10 cellular contexts compared by ENCODE assay signal in the genomic region with DNA sequence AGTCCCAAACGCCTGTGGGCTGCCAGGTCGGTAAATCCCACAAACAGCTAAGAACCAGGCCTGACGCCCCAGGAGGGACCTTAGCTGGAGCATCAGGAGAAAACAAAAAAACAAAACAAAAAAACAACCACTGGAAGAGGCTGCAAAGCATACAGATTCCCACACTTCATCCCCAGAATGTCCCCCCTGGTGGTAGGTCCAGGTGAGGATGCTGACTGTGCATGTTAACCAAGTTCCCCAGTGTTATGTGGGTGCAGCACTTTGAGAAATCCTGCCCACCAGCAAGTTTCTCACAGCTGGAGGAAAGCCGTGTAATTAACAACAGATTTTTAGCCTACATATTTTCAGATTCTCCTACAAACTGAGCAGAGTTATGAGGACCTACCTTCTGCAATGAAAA. TPM values are rescaled to one million over a fixed set of nuclear protein-coding genes. Genes with fewer than 3 reads are reported as not detected.
A peak's percentile ranks its signal among the peaks of the same experiment; 100 is the strongest.
DNase-seq lines count a peak whose midpoint lies in the region; ATAC-seq and TF ChIP-seq lines count a peak whose summit lies in the region.
"Had no signal": no experiment of that assay in that cellular context is flagged by ENCODE, and none has a peak within 500 bp of the region (broad histone marks: within the 10 kb centered on the region; RNA-seq: fewer than 3 reads in every experiment).

No MANE protein-coding gene starts in this region.

- CTCF ChIA-PET in CD4-positive, alpha-beta memory T cell (lab: Charles Lee; ENCODE audit: partially characterized antibody): interaction anchor here (0.9 to 4.6 kb wide), 4 partner anchors 14 to 46 kb away, joined by 4 to 26 read pairs (median 6); partner anchors contain the start of gene ST3GAL5

- peak overlapping the region in 4 of 7 donors; percentile 31 to 78 (median 55) for H3K27ac Mint-ChIP-seq in CD4-positive, alpha-beta memory T cell

- H3K36me3 ChIP-seq in CD4-positive, alpha-beta memory T cell (ENCODE audit: insufficient read depth, low read length): peaks cover 5% of the 10 kb centered on the region
- no peaks in the 10 kb centered on the region for H3K36me3 ChIP-seq in WERI-Rb-1
- no peaks in the 10 kb centered on the region for H3K36me3 ChIP-seq in kidney epithelial cell (ENCODE audit: control insufficient read depth, insufficient read depth, low read length)
- H3K36me3 ChIP-seq: neutrophil had no signal

- no peaks in the 10 kb centered on the region for H3K27me3 Mint-ChIP-seq in CD4-positive, alpha-beta memory T cell

- no peak overlapping the region for H3K27ac ChIP-seq in CD4-positive, alpha-beta memory T cell (ENCODE audit: low read depth, low read length)
- H3K27ac ChIP-seq in WERI-Rb-1 (no peak overlapping the region), dorsolateral prefrontal cortex (peak overlapping the region in 7 of 59 donors; percentile 3 to 53 (median 16))
- H3K27ac ChIP-seq: neutrophil had no signal

- no peaks in the 10 kb centered on the region for H3K9me3 ChIP-seq in CD4-positive, alpha-beta memory T cell (ENCODE audit: control insufficient read depth in 1 of 2, low read length in 2 of 2)
- no peaks in the 10 kb centered on the region for H3K9me3 ChIP-seq in WERI-Rb-1 (ENCODE audit: severe bottlenecking)
- H3K9me3 ChIP-seq: neutrophil had no signal

- H3K27me3 ChIP-seq in CD4-positive, alpha-beta memory T cell (ENCODE audit: insufficient read depth, low read length): no peaks in the 10 kb centered on the region
- H3K27me3 ChIP-seq in WERI-Rb-1 (ENCODE audit: insufficient read depth, low read depth, severe bottlenecking) (no peaks in the 10 kb centered on the region), kidney epithelial cell (ENCODE audit: control insufficient read depth, insufficient read depth, low read length) (peaks cover 3% of the 10 kb centered on the region), dorsolateral prefrontal cortex (no peaks in the 10 kb centered on the region)
- H3K27me3 ChIP-seq: neutrophil had no signal

- H3K9me3 Mint-ChIP-seq in CD4-positive, alpha-beta memory T cell: no peaks in the 10 kb centered on the region

- peaks cover 6% of the 10 kb centered on the region for H3K4me1 ChIP-seq in CD4-positive, alpha-beta memory T cell (ENCODE audit: insufficient read depth, low read length)

- POLR2A ChIA-PET in CD4-positive, alpha-beta memory T cell (lab: Charles Lee; ENCODE audit: partially characterized antibody): interaction anchor here (0.6 to 1.0 kb wide), 2 partner anchors 41 to 68 kb away, joined by 3 read pairs; no protein-coding TSS in a partner anchor

- no peak for ATAC-seq in GM19395 (IDR thresholded peaks at IDR 0.05; ENCODE audit: unreplicated experiment)

- no peak overlapping the region for H3K4me3 Mint-ChIP-seq in CD4-positive, alpha-beta memory T cell

- peaks cover 21 to 29% of the 10 kb centered on the region in 2 donors for H3K36me3 Mint-ChIP-seq in CD4-positive, alpha-beta memory T cell

- DNase-seq in CD4-positive, alpha-beta memory T cell: no peak
- DNase-seq in WERI-Rb-1 (peak; percentile 21), kidney epithelial cell (ENCODE audit: low read depth) (no peak), NCI-H82 treated with DMSO at 0.1 percent for 48 hours (lab: John Stamatoyannopoulos, UW; ENCODE audit: unreplicated experiment) (no peak), dorsolateral prefrontal cortex (no peak)
- no peak for DNase-seq in stimulated activated CD4-positive, alpha-beta T cell treated with anti-CD3 and anti-CD28 coated beads, Interleukin-2, amount 100 ng/mL, for 24 hours
- DNase-seq: NCI-H1694 treated with DMSO at 0.1 percent for 48 hours had no signal

- intact Hi-C loops in CD4-positive, alpha-beta memory T cell (cut with micrococcal nuclease): no loop called here
- intact Hi-C loops in dorsolateral prefrontal cortex (cut with DNase I): no loop called here

- H3K4me1 Mint-ChIP-seq in CD4-positive, alpha-beta memory T cell: peaks cover 35 to 80% (median 61%) of the 10 kb centered on the region in 4 donors

- peak; percentile 59; the same call in 1 of the 2 replicates for TF ChIP-seq CTCF in GM12875 (IDR thresholded peaks at IDR 0.05; ENCODE audit: borderline replicate concordance, insufficient read depth, low read depth, low read length)
- TF ChIP-seq CTCF in WERI-Rb-1 (IDR thresholded peaks at IDR 0.05; ENCODE audit: low read depth, low read length): peak; percentile 51; the same call in 1 of the 2 replicates
- peak; percentile 10 for TF ChIP-seq CTCF in kidney epithelial cell (IDR thresholded peaks at IDR 0.05; ENCODE audit: insufficient read depth, low read length, poor library complexity, severe bottlenecking)
- peak in 11 of 56 donors; percentile 10 to 38 (median 23) for TF ChIP-seq CTCF in dorsolateral prefrontal cortex (IDR thresholded peaks at IDR 0.05 in 54 of 56, conservative IDR thresholded peaks at IDR 0.05 in 2 of 56; ENCODE audit: low read depth in 1 of 56, partially characterized antibody in 56 of 56)

- H3K4me3 ChIP-seq in CD4-positive, alpha-beta memory T cell (ENCODE audit: low read length in 2 of 2): no peak overlapping the region
- no peak overlapping the region for H3K4me3 ChIP-seq in GM12875 (ENCODE audit: low read depth, low read length)
- H3K4me3 ChIP-seq in WERI-Rb-1 (ENCODE audit: low read depth, low read length): no peak overlapping the region
- no peak overlapping the region for H3K4me3 ChIP-seq in kidney epithelial cell (ENCODE audit: low read depth, low read length)
- no peak overlapping the region for H3K4me3 ChIP-seq in dorsolateral prefrontal cortex

RNA-seq across cellular contexts. Expression of gene ST3GAL5, which starts 15.1 kb away (rescaled TPM):
- total RNA-seq in CD4-positive, alpha-beta memory T cell: 10 to 100 TPM; 37.1 to 41.7 TPM
- 10 to 100 TPM in 1 of 2 donors, 1 to 10 TPM in 1; 8.0 to 13.3 TPM for polyA plus RNA-seq in CD4-positive, alpha-beta memory T cell
- total RNA-seq in kidney epithelial cell: 3.0 and 3.8 TPM in 2 replicates
- total RNA-seq in dorsolateral prefrontal cortex: 100 to 1,000 TPM in 11 of 120 experiments, 10 to 100 TPM in 109; 56.0 to 109 (median 86.7) TPM
